In the genomic region with DNA sequence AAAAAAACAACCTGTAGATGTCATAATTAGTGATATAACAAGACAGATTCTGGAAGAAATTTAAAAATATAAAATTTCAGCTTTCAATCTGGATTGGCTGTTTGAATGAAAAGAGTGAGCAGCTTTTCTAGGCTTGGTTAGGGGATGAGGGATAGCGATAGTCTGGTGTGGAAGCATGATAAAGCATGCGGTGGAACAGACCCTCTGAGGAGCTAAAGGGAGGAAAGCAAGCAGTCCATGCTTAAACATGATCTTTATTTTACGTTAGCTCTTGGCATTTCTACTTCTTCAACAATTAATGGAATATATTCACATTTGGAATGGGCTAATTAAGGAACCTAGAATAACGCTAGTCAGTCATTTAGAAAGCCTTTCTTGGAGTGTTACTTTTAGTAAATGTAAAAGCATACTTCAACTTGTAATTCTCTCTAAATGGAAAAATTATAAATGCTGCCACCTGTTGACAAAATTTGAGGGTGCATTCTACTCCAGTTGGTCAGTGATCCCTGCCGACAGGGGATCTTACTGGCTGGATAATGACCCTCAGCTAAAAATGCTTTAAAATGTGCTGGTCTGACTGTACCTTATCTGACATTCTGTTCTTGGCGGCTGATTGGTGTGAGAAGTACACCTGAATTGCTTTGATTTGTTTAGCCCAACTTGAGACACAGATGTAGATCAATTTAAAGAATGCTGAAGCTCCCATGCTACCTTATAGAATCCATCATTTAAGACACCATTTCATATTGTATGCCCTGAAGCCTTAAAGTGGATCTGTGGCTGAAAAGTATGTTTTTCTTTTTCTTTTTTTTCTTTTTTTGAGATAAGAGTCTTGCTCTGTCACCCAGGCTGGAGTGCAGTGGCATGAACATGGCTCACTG, we compare ENCODE assay signal across 8 cellular contexts.
DNase-seq lines count a peak whose midpoint lies in the region; ATAC-seq and TF ChIP-seq lines count a peak whose summit lies in the region.

No MANE protein-coding gene starts in this region.

- DNase-seq in DMS 273 (lab: John Stamatoyannopoulos, UW; ENCODE audit: unreplicated experiment) (peak; percentile 70), NCI-H1105 (lab: John Stamatoyannopoulos, UW) (peak; percentile 11), adrenal gland (peak in 5 of 7 donors; percentile 17 to 39 (median 25)), right cardiac atrium (no peak)
- no peak for DNase-seq in stimulated activated naive B cell treated with anti-CD40 and anti-IgM and Interleukin-4, amounts not matched to agents 10 μg/mL and 1 μg/mL and 100 μg/mL, for 72 hours

- intact Hi-C loops in adrenal gland (cut with DNase I): loop anchor here in 1 of 2 donors (5.0 kb wide), 1 partner anchor 132 kb away; no protein-coding TSS in a partner anchor
- intact Hi-C loops in right cardiac atrium (cut with DNase I): loop anchor here (2.0 to 10.0 kb wide), 5 partner anchors 62 to 148 kb away; partner anchors contain the start of gene AK4 (in 1 of the 4)

- H3K27me3 Mint-ChIP-seq in stimulated activated naive B cell treated with anti-CD40 and anti-IgM and Interleukin-4, amounts not matched to agents 10 μg/mL and 1 μg/mL and 100 μg/mL, for 72 hours: peaks cover 0 to 4% of the 10 kb centered on the region in 2 donors

- H3K4me1 ChIP-seq in adrenal gland (replicated peaks in 1 of 2) (no peaks in the 10 kb centered on the region), right cardiac atrium (ENCODE audit: control insufficient read depth, insufficient read depth, low read length) (peaks cover 3% of the 10 kb centered on the region)

- peaks cover 0 to 10% of the 10 kb centered on the region in 2 donors for H3K4me1 Mint-ChIP-seq in stimulated activated naive B cell treated with anti-CD40 and anti-IgM and Interleukin-4, amounts not matched to agents 10 μg/mL and 1 μg/mL and 100 μg/mL, for 72 hours

- WGBS in adrenal gland, 4 donors: 30 to 45% (median 39%) methylated on average over 6 of the region's 6 CpGs
- whole genome bisulfite sequencing in right cardiac atrium: 28% methylated on average over 6 of the region's 6 CpGs

- peak; percentile 37 to 70 (median 58) for TF ChIP-seq CTCF in adrenal gland (IDR thresholded peaks at IDR 0.05)

- H3K9me3 Mint-ChIP-seq in stimulated activated naive B cell treated with anti-CD40 and anti-IgM and Interleukin-4, amounts not matched to agents 10 μg/mL and 1 μg/mL and 100 μg/mL, for 72 hours: no peaks in the 10 kb centered on the region

- H3K9me3 ChIP-seq in adrenal gland (replicated peaks in 1 of 3) (no peaks in the 10 kb centered on the region), right cardiac atrium (ENCODE audit: control insufficient read depth, low read length) (no peaks in the 10 kb centered on the region)

- no peak overlapping the region for H3K27ac Mint-ChIP-seq in stimulated activated naive B cell treated with anti-CD40 and anti-IgM and Interleukin-4, amounts not matched to agents 10 μg/mL and 1 μg/mL and 100 μg/mL, for 72 hours

- H3K4me3 ChIP-seq in adrenal gland (no peak overlapping the region), right cardiac atrium (ENCODE audit: low read length) (no peak overlapping the region)

- H3K27me3 ChIP-seq in adrenal gland (no peaks in the 10 kb centered on the region), right cardiac atrium (ENCODE audit: control insufficient read depth, insufficient read depth) (no peaks in the 10 kb centered on the region)

- no peak overlapping the region for H3K4me3 Mint-ChIP-seq in stimulated activated naive B cell treated with anti-CD40 and anti-IgM and Interleukin-4, amounts not matched to agents 10 μg/mL and 1 μg/mL and 100 μg/mL, for 72 hours

- no peak overlapping the region for H3K27ac ChIP-seq in adrenal gland
- no peak overlapping the region for H3K27ac ChIP-seq in right cardiac atrium (ENCODE audit: low read length)

- no peaks in the 10 kb centered on the region for H3K36me3 Mint-ChIP-seq in stimulated activated naive B cell treated with anti-CD40 and anti-IgM and Interleukin-4, amounts not matched to agents 10 μg/mL and 1 μg/mL and 100 μg/mL, for 72 hours

- ATAC-seq in GM21619 (IDR thresholded peaks at IDR 0.05; ENCODE audit: unreplicated experiment): peak; percentile 50
- ATAC-seq in right cardiac atrium: peak; percentile 60 to 61
- peak; percentile 38 to 48 for ATAC-seq in stimulated activated naive B cell treated with anti-CD40 and anti-IgM and Interleukin-4, amounts not matched to agents 10 μg/mL and 1 μg/mL and 100 μg/mL, for 72 hours (replicated peaks)
- no peak for ATAC-seq in GM21528 (IDR thresholded peaks at IDR 0.05; ENCODE audit: low FRiP score, unreplicated experiment)
- no peak for ATAC-seq in HG03196 (IDR thresholded peaks at IDR 0.05; ENCODE audit: unreplicated experiment)

- TF ChIP-seq POLR2A in adrenal gland (IDR thresholded peaks at IDR 0.05): no peak

- H3K36me3 ChIP-seq in adrenal gland (replicated peaks in 1 of 2): no peaks in the 10 kb centered on the region

Comparison
In these comparisons a context has a peak if more than half of its experiments do, and no peak if none do; other contexts are left out.
1. DNase-seq: peak in DMS 273 (single experiment), NCI-H1105 (single experiment) and adrenal gland (5 of 7); none in right cardiac atrium (0 of 3) and stimulated activated naive B cell treated with anti-CD40 and anti-IgM and Interleukin-4, amounts not matched to agents 10 μg/mL and 1 μg/mL and 100 μg/mL, for 72 hours (single experiment).
2. ATAC-seq: peak in GM21619 (single experiment), right cardiac atrium (2 of 2) and stimulated activated naive B cell treated with anti-CD40 and anti-IgM and Interleukin-4, amounts not matched to agents 10 μg/mL and 1 μg/mL and 100 μg/mL, for 72 hours (2 of 2); none in GM21528 (single experiment) and HG03196 (single experiment).